37 cellular contexts compared by ENCODE assay signal in genomic region chr1:217897121-217897520, GRCh38.
"Had no signal": no experiment of that assay in that cellular context is flagged by ENCODE, and none has a peak within 500 bp of the region (broad histone marks: within the 10 kb centered on the region; RNA-seq: fewer than 3 reads in every experiment).

No MANE protein-coding gene starts in this region.

- DNase-seq: activated B cell treated with CpG ODN at 0.5 μM for 24 hours; activated CD4-positive, alpha-beta memory T cell treated with anti-CD3 and anti-CD28 coated beads for 36 hours; activated CD4-positive, alpha-beta T cell treated with anti-CD3 and anti-CD28 coated beads for 4 hours; activated CD4-positive, alpha-beta T cell treated with anti-CD3 and anti-CD28 coated beads, Interleukin-2, amount 10 ng/mL, durations not matched to agents 24 days and 14 days; activated CD4-positive, alpha-beta T cell treated with anti-CD3 and anti-CD28 coated beads, Interleukin-2, amount 50 U/mL, for 1 hour; activated CD4-positive, alpha-beta T cell treated with anti-CD3 and anti-CD28 coated beads, Interleukin-2, amount 50 U/mL, for 4 hours; activated CD4-positive, CD25-positive, alpha-beta regulatory T cell treated with anti-CD3 and anti-CD28 coated beads, Interleukin-2, amount 50 U/mL, for 72 hours; activated CD8-positive, alpha-beta memory T cell treated with anti-CD3 and anti-CD28 coated beads, Interleukin-2, amount 50 U/mL, for 4 hours; activated CD8-positive, alpha-beta T cell treated with anti-CD3 and anti-CD28 coated beads for 36 hours; activated effector memory CD4-positive, alpha-beta T cell treated with anti-CD3 and anti-CD28 coated beads, Interleukin-2, amount 50 U/mL, for 16 hours; activated gamma-delta T cell treated with Interleukin-2 at 50 U/mL for 16 hours; activated naive CD4-positive, alpha-beta T cell; activated naive CD4-positive, alpha-beta T cell treated with anti-CD3 and anti-CD28 coated beads for 36 hours; activated naive CD4-positive, alpha-beta T cell treated with anti-CD3 and anti-CD28 coated beads, Interleukin-2, amount 50 U/mL, for 16 hours; activated naive CD8-positive, alpha-beta T cell treated with anti-CD3 and anti-CD28 coated beads for 36 hours; activated T-cell treated with anti-CD3 and anti-CD28 coated beads for 4 hours; activated T-cell treated with anti-CD3 and anti-CD28 coated beads, Interleukin-2, amount 50 U/mL, for 1 hour; activated T-cell treated with anti-CD3 and anti-CD28 coated beads, Interleukin-2, amount 50 U/mL, for 4 hours; activated T-cell treated with anti-CD3 and anti-CD28 coated beads, Interleukin-2, amount 50 U/mL, for 72 hours; amygdala; anterior cingulate cortex; caudate nucleus; cerebellar nuclear complex; T-cell; T-helper 2 cell; T-helper 9 cell had no signal

- FAIRE-seq: bronchial epithelial cell, TTC549 had no signal

- H3K4me3 ChIP-seq: ascending aorta, cardiac muscle cell had no signal

- H3K27ac ChIP-seq: ascending aorta, cardiac muscle cell, VCaP had no signal

- ATAC-seq: activated CD8-positive, alpha-beta T cell treated with anti-CD3 and anti-CD28 coated beads for 36 hours; activated naive CD4-positive, alpha-beta T cell treated with anti-CD3 and anti-CD28 coated beads, Interleukin-2, amount 50 U/mL, for 72 hours; activated T-cell treated with anti-CD3 and anti-CD28 coated beads, Interleukin-2, amount 50 U/mL, for 4 hours; activated T-cell treated with anti-CD3 and anti-CD28 coated beads, Interleukin-2, amount 50 U/mL, for 72 hours; activated T-helper 17 cell treated with anti-CD3 and anti-CD28 coated beads, Interleukin-2, amount 50 U/mL, for 72 hours; T-cell had no signal

- H3K27me3 ChIP-seq: ascending aorta, cardiac muscle cell had no signal

- H3K36me3 Mint-ChIP-seq: activated CD4-positive, alpha-beta memory T cell treated with anti-CD3 and anti-CD28 coated beads for 36 hours; activated naive CD4-positive, alpha-beta T cell treated with anti-CD3 and anti-CD28 coated beads, Interleukin-2, amount 50 U/mL, for 72 hours; activated naive CD8-positive, alpha-beta T cell treated with anti-CD3 and anti-CD28 coated beads for 36 hours; brain; T-cell had no signal

- H3K27me3 Mint-ChIP-seq: activated B cell treated with CpG ODN at 0.5 μM for 24 hours; activated CD4-positive, alpha-beta memory T cell treated with anti-CD3 and anti-CD28 coated beads for 36 hours; activated CD4-positive, alpha-beta T cell treated with anti-CD3 and anti-CD28 coated beads, Interleukin-2, amount 10 ng/mL, durations not matched to agents 24 days and 14 days; activated CD8-positive, alpha-beta T cell treated with anti-CD3 and anti-CD28 coated beads for 36 hours; activated naive CD8-positive, alpha-beta T cell treated with anti-CD3 and anti-CD28 coated beads for 36 hours; activated T-helper 17 cell treated with anti-CD3 and anti-CD28 coated beads, Interleukin-2, amount 50 U/mL, for 72 hours; brain; central memory CD8-positive, alpha-beta T cell; T-cell had no signal

- H3K9me3 Mint-ChIP-seq: activated B cell treated with CpG ODN at 0.5 μM for 24 hours; activated CD4-positive, alpha-beta T cell treated with anti-CD3 and anti-CD28 coated beads, Interleukin-2, amount 10 ng/mL, durations not matched to agents 24 days and 14 days; activated naive CD8-positive, alpha-beta T cell treated with anti-CD3 and anti-CD28 coated beads for 36 hours; activated T-cell treated with anti-CD3 and anti-CD28 coated beads, Interleukin-2, amount 50 U/mL, for 4 hours; activated T-helper 1 cell treated with anti-CD3 and anti-CD28 coated beads, Interleukin-12 subunit alpha, Interleukin-12 subunit beta, Interleukin-2, Interleukin-4 antibody, amounts not matched to agents 30 ng/mL and 10 ng/mL and 1 ng/mL, durations not matched to agents 14 hours and 24 hours and 36 hours; activated T-helper 17 cell treated with anti-CD3 and anti-CD28 coated beads, Interleukin-2, amount 50 U/mL, for 72 hours; central memory CD8-positive, alpha-beta T cell; T-helper 2 cell treated with Interferon-gamma antibody and Interleukin-4, amounts not matched to agents 5 μg/mL and 100 μg/mL, for 36 hours had no signal

- H3K36me3 ChIP-seq: ascending aorta, cardiac muscle cell had no signal

- H3K9me3 ChIP-seq: ascending aorta had no signal

- H3K4me3 Mint-ChIP-seq: activated B cell treated with CpG ODN at 0.5 μM for 24 hours; activated CD4-positive, alpha-beta memory T cell treated with anti-CD3 and anti-CD28 coated beads for 36 hours; activated CD4-positive, alpha-beta T cell treated with anti-CD3 and anti-CD28 coated beads, Interleukin-2, amount 10 ng/mL, durations not matched to agents 24 days and 14 days; activated CD8-positive, alpha-beta T cell treated with anti-CD3 and anti-CD28 coated beads for 36 hours; activated naive CD4-positive, alpha-beta T cell treated with anti-CD3 and anti-CD28 coated beads for 36 hours; activated naive CD8-positive, alpha-beta T cell treated with anti-CD3 and anti-CD28 coated beads for 36 hours; activated T-cell treated with anti-CD3 and anti-CD28 coated beads, Interleukin-2, amount 50 U/mL, for 4 hours; activated T-cell treated with anti-CD3 and anti-CD28 coated beads, Interleukin-2, amount 50 U/mL, for 72 hours; activated T-helper 1 cell treated with anti-CD3 and anti-CD28 coated beads, Interleukin-12 subunit alpha, Interleukin-12 subunit beta, Interleukin-2, Interleukin-4 antibody, amounts not matched to agents 30 ng/mL and 10 ng/mL and 1 ng/mL, durations not matched to agents 14 hours and 24 hours and 36 hours; activated T-helper 17 cell treated with anti-CD3 and anti-CD28 coated beads, Interleukin-2, amount 50 U/mL, for 72 hours; brain; central memory CD8-positive, alpha-beta T cell; T-cell; T-helper 2 cell treated with Interferon-gamma antibody and Interleukin-4, amounts not matched to agents 5 μg/mL and 100 μg/mL, for 36 hours had no signal

- H3K4me1 Mint-ChIP-seq: activated B cell treated with CpG ODN at 0.5 μM for 24 hours; activated CD4-positive, alpha-beta T cell treated with anti-CD3 and anti-CD28 coated beads, Interleukin-2, amount 10 ng/mL, durations not matched to agents 24 days and 14 days; activated naive CD8-positive, alpha-beta T cell treated with anti-CD3 and anti-CD28 coated beads for 36 hours; activated T-helper 17 cell treated with anti-CD3 and anti-CD28 coated beads, Interleukin-2, amount 50 U/mL, for 72 hours; central memory CD8-positive, alpha-beta T cell; T-cell had no signal

- H3K27ac Mint-ChIP-seq: activated B cell treated with CpG ODN at 0.5 μM for 24 hours; activated CD4-positive, alpha-beta memory T cell treated with anti-CD3 and anti-CD28 coated beads for 36 hours; activated CD4-positive, alpha-beta T cell treated with anti-CD3 and anti-CD28 coated beads, Interleukin-2, amount 10 ng/mL, durations not matched to agents 24 days and 14 days; activated CD8-positive, alpha-beta T cell treated with anti-CD3 and anti-CD28 coated beads for 36 hours; activated naive CD4-positive, alpha-beta T cell treated with anti-CD3 and anti-CD28 coated beads for 36 hours; activated naive CD4-positive, alpha-beta T cell treated with anti-CD3 and anti-CD28 coated beads, Interleukin-2, amount 50 U/mL, for 72 hours; activated naive CD8-positive, alpha-beta T cell treated with anti-CD3 and anti-CD28 coated beads for 36 hours; activated T-cell treated with anti-CD3 and anti-CD28 coated beads, Interleukin-2, amount 50 U/mL, for 72 hours; activated T-helper 1 cell treated with anti-CD3 and anti-CD28 coated beads, Interleukin-12 subunit alpha, Interleukin-12 subunit beta, Interleukin-2, Interleukin-4 antibody, amounts not matched to agents 30 ng/mL and 10 ng/mL and 1 ng/mL, durations not matched to agents 14 hours and 24 hours and 36 hours; activated T-helper 17 cell treated with anti-CD3 and anti-CD28 coated beads, Interleukin-2, amount 50 U/mL, for 72 hours; brain; T-cell; T-helper 2 cell treated with Interferon-gamma antibody and Interleukin-4, amounts not matched to agents 5 μg/mL and 100 μg/mL, for 36 hours had no signal
